ENCODE assay signal across 23 cellular contexts in genomic region chr6:30399390-30400058, GRCh38. TPM values are rescaled to one million over a fixed set of nuclear protein-coding genes. Genes with fewer than 3 reads are reported as not detected.
A peak's percentile ranks its signal among the peaks of the same experiment; 100 is the strongest.
DNase-seq lines count a peak whose midpoint lies in the region; ATAC-seq, FAIRE-seq and TF ChIP-seq lines count a peak whose summit lies in the region.
"Had no signal": no experiment of that assay in that cellular context is flagged by ENCODE, and none has a peak within 500 bp of the region (broad histone marks: within the 10 kb centered on the region; RNA-seq: fewer than 3 reads in every experiment).

No MANE protein-coding gene starts in this region.

- TF ChIP-seq CTCF in endothelial cell of umbilical vein (IDR thresholded peaks at IDR 0.05; ENCODE audit: extremely low read depth in 1 of 2, insufficient read depth in 1 of 2, low read depth in 1 of 2, low read length in 2 of 2): no peak

- peak; percentile 18 for FAIRE-seq in endothelial cell of umbilical vein (lab: Jason Lieb, UNC)
- FAIRE-seq: GM19239 had no signal

- H3K27ac ChIP-seq in endothelial cell of umbilical vein (ENCODE audit: insufficient read depth, low read depth, low read length): no peak overlapping the region
- H3K27ac ChIP-seq: transverse colon, WERI-Rb-1 had no signal

- no peak overlapping the region for H3K27ac Mint-ChIP-seq in activated T-cell treated with anti-CD3 and anti-CD28 coated beads, Interleukin-2, amount 50 U/mL, for 72 hours
- H3K27ac Mint-ChIP-seq: T-helper 1 cell treated with Interleukin-12 subunit alpha and Interleukin-12 subunit beta and Interleukin-4 antibody, amounts not matched to agents 30 μg/mL and 1 μg/mL, for 36 hours had no signal

- H2AFZ ChIP-seq in endothelial cell of umbilical vein (ENCODE audit: low read depth, low read length): no peak overlapping the region

- TF ChIP-seq POLR2A in endothelial cell of umbilical vein (IDR thresholded peaks at IDR 0.05; ENCODE audit: low read depth, low read length): no peak

- no peak overlapping the region for H3K9ac ChIP-seq in endothelial cell of umbilical vein (replicated peaks; ENCODE audit: extremely low read depth, insufficient read depth, low read length)

- H3K79me2 ChIP-seq in endothelial cell of umbilical vein (ENCODE audit: control insufficient read depth, insufficient read depth, low read length): no peaks in the 10 kb centered on the region

- peaks cover 53% of the 10 kb centered on the region for H3K27me3 Mint-ChIP-seq in activated T-cell treated with anti-CD3 and anti-CD28 coated beads, Interleukin-2, amount 50 U/mL, for 72 hours (ENCODE audit: low read depth)

- intact Hi-C loops in endothelial cell of umbilical vein (cut with micrococcal nuclease): loop anchor here (1.0 to 5.0 kb wide), 2 partner anchors 21 to 162 kb away; no protein-coding TSS in a partner anchor

- no peak overlapping the region for H3K4me3 ChIP-seq in endothelial cell of umbilical vein (replicated peaks in 1 of 3; ENCODE audit: insufficient read depth in 1 of 3, low read depth in 1 of 3, low read length in 3 of 3)
- H3K4me3 ChIP-seq: transverse colon had no signal

- H3K9me3 ChIP-seq in endothelial cell of umbilical vein (replicated peaks; ENCODE audit: control insufficient read depth, insufficient read depth, low read length): no peaks in the 10 kb centered on the region
- H3K9me3 ChIP-seq: transverse colon had no signal

- no TSS peak for BruUV-seq in endothelial cell of umbilical vein (replicated peaks; lab: Mats Ljungman, UMichigan)

- CTCF ChIA-PET in endothelial cell of umbilical vein (lab: Charles Lee): interaction anchor here (1.0 to 2.0 kb wide), 6 partner anchors 12 to 179 kb away, joined by 3 to 6 read pairs (median 4); no protein-coding TSS in a partner anchor

- no peaks in the 10 kb centered on the region for H3K36me3 ChIP-seq in endothelial cell of umbilical vein (ENCODE audit: control insufficient read depth in 2 of 2, extremely low read depth in 1 of 2, insufficient read depth in 2 of 2, low read length in 2 of 2)
- H3K36me3 ChIP-seq: transverse colon, WERI-Rb-1 had no signal

- no peaks in the 10 kb centered on the region for H3K4me1 ChIP-seq in endothelial cell of umbilical vein (ENCODE audit: control insufficient read depth, extremely low read depth, insufficient read depth, low read length)
- H3K4me1 ChIP-seq: transverse colon had no signal

- H3K36me3 Mint-ChIP-seq in activated T-cell treated with anti-CD3 and anti-CD28 coated beads, Interleukin-2, amount 50 U/mL, for 72 hours (ENCODE audit: insufficient read depth in 2 of 2): no peaks in the 10 kb centered on the region
- H3K36me3 Mint-ChIP-seq: CD4-positive, alpha-beta memory T cell had no signal

- H3K4me2 ChIP-seq in endothelial cell of umbilical vein (ENCODE audit: insufficient read depth, low read length): no peak overlapping the region

- POLR2A ChIA-PET in endothelial cell of umbilical vein (lab: Charles Lee): no interaction called here

- H3K9me3 Mint-ChIP-seq in activated T-cell treated with anti-CD3 and anti-CD28 coated beads, Interleukin-2, amount 50 U/mL, for 72 hours: no peaks in the 10 kb centered on the region
- H3K9me3 Mint-ChIP-seq: T-helper 1 cell treated with Interleukin-12 subunit alpha and Interleukin-12 subunit beta and Interleukin-4 antibody, amounts not matched to agents 30 μg/mL and 1 μg/mL, for 36 hours had no signal

- H3K27me3 ChIP-seq in endothelial cell of umbilical vein (ENCODE audit: control insufficient read depth in 2 of 2, insufficient read depth in 2 of 2, low read length in 2 of 2): peaks cover 21 to 26% of the 10 kb centered on the region in 2 experiments

- ATAC-seq in activated T-cell treated with anti-CD3 and anti-CD28 coated beads, Interleukin-2, amount 50 U/mL, for 72 hours (replicated peaks in 1 of 2): peak; percentile 35 to 38
- ATAC-seq: left cardiac atrium had no signal

- peaks cover 6% of the 10 kb centered on the region for H3K4me1 Mint-ChIP-seq in activated T-cell treated with anti-CD3 and anti-CD28 coated beads, Interleukin-2, amount 50 U/mL, for 72 hours (ENCODE audit: low read depth)

- H4K20me1 ChIP-seq in endothelial cell of umbilical vein (replicated peaks; ENCODE audit: control insufficient read depth, extremely low read depth, insufficient read depth, low read length): no peaks in the 10 kb centered on the region

- dilution Hi-C loops in endothelial cell of umbilical vein (cut with MboI; ENCODE audit: extremely low pct_ligation_motif_present, low sequenced_read_pairs): no loop called here

- no peaks in the 10 kb centered on the region for H3K9me1 ChIP-seq in endothelial cell of umbilical vein (replicated peaks; ENCODE audit: control insufficient read depth, extremely low read depth, insufficient read depth, low read length)

- DNase-seq in activated T-cell treated with anti-CD3 and anti-CD28 coated beads, Interleukin-2, amount 50 U/mL, for 72 hours: no peak
- no peak for DNase-seq in activated T-cell treated with anti-CD3 and anti-CD28 coated beads, Interleukin-2, amount 50 U/mL, for 1 hour
- peak; percentile 60 for DNase-seq in M059J (ENCODE audit: low read depth)
- no peak for DNase-seq in endothelial cell of umbilical vein (ENCODE audit: low read depth, low spot score)
- peak; percentile 56 for DNase-seq in renal cortical epithelial cell (ENCODE audit: low read depth)
- no peak for DNase-seq in DMS153 treated with DMSO at 0.1 percent for 48 hours (lab: John Stamatoyannopoulos, UW; ENCODE audit: unreplicated experiment)
- no peak for DNase-seq in epidermal melanocyte (ENCODE audit: insufficient read length, low spot score)
- no peak for DNase-seq in NCI-H1105 treated with DMSO at 0.1 percent for 48 hours (lab: John Stamatoyannopoulos, UW)
- DNase-seq: activated effector memory CD4-positive, alpha-beta T cell treated with Interleukin-2 at 50 U/mL for 16 hours; CD4-positive, alpha-beta memory T cell; cerebellar nuclear complex; effector CD8-positive, alpha-beta T cell; foreskin fibroblast; left cardiac atrium; midbrain; NCI-H1930; NCI-H510A treated with DMSO at 0.1 percent for 48 hours; SIG-M5; stimulated activated naive CD4-positive, alpha-beta T cell treated with Interleukin-2 at 50 U/mL for 16 hours; transverse colon; WERI-Rb-1 had no signal

- H3K4me3 Mint-ChIP-seq in activated T-cell treated with anti-CD3 and anti-CD28 coated beads, Interleukin-2, amount 50 U/mL, for 72 hours: no peak overlapping the region
- H3K4me3 Mint-ChIP-seq: CD4-positive, alpha-beta memory T cell; T-helper 1 cell treated with Interleukin-12 subunit alpha and Interleukin-12 subunit beta and Interleukin-4 antibody, amounts not matched to agents 30 μg/mL and 1 μg/mL, for 36 hours had no signal

TF ChIP-seq in endothelial cell of umbilical vein, 7 proteins besides CTCF, POLR2A, EP300 and RAD21:
- TF ChIP-seq MAX (IDR thresholded peaks at IDR 0.05; ENCODE audit: insufficient read depth, insufficient read length) (no peak), POLR2AphosphoS5 (IDR thresholded peaks at IDR 0.05; ENCODE audit: insufficient read depth, low read depth, low read length) (no peak)

RNA-seq across cellular contexts. Expression of gene RPP21, which starts 54.6 kb away (rescaled TPM):
- total RNA-seq in activated T-cell treated with anti-CD3 and anti-CD28 coated beads, Interleukin-2, amount 50 U/mL, for 72 hours: 10 to 100 TPM; 26.4 to 31.1 TPM
- 106 and 156 TPM in 2 replicates for total RNA-seq in M059J (2014; rRNA removed; shearing (Covaris generic))
- total RNA-seq in endothelial cell of umbilical vein: 35.0 and 35.3 TPM in 2 replicates
- polyA plus RNA-seq in endothelial cell of umbilical vein: 101 and 167 TPM in 2 replicates
- 62.5 and 73.8 TPM in 2 replicates for polyA plus RNA-seq in endothelial cell of umbilical vein (2011; cell fraction: cytosol; rRNA removed)
- 38.4 and 48.0 TPM in 2 replicates for polyA plus RNA-seq in endothelial cell of umbilical vein (2011; cell fraction: nucleus; rRNA removed)
- polyA plus RNA-seq in endothelial cell of umbilical vein (2012): 33.0 and 45.8 TPM in 2 replicates
- polyA minus RNA-seq in endothelial cell of umbilical vein: 8.1 and 18.2 TPM in 2 replicates
- 23.9 TPM for polyA minus RNA-seq in endothelial cell of umbilical vein (2011; cell fraction: cytosol; rRNA and poly(A)+ RNA removed)
- 6.4 and 9.2 TPM in 2 replicates for polyA minus RNA-seq in endothelial cell of umbilical vein (2011; cell fraction: nucleus; rRNA and poly(A)+ RNA removed)
- 15.8 and 34.7 TPM in 2 replicates for total RNA-seq in renal cortical epithelial cell

Comparison
In these comparisons a context has a peak if more than half of its experiments do, and no peak if none do; other contexts are left out.
1. DNase-seq: peak in M059J (single experiment) and renal cortical epithelial cell (single experiment); none in activated T-cell treated with anti-CD3 and anti-CD28 coated beads, Interleukin-2, amount 50 U/mL, for 72 hours (0 of 2), activated T-cell treated with anti-CD3 and anti-CD28 coated beads, Interleukin-2, amount 50 U/mL, for 1 hour (single experiment), endothelial cell of umbilical vein (single experiment), DMS153 treated with DMSO at 0.1 percent for 48 hours (single experiment), epidermal melanocyte (single experiment) and NCI-H1105 treated with DMSO at 0.1 percent for 48 hours (single experiment).